In genomic region chr3:123068227-123069020, GRCh38 we compare ENCODE assay signal across 8 cellular contexts. TPM values are rescaled to one million over a fixed set of nuclear protein-coding genes. Genes with fewer than 3 reads are reported as not detected.
DNase-seq lines count a peak whose midpoint lies in the region; ATAC-seq and TF ChIP-seq lines count a peak whose summit lies in the region.

No MANE protein-coding gene starts in this region.

- H2BK120ac ChIP-seq in trophoblast cell (ENCODE audit: insufficient read depth, low read length, poor library complexity): no peak overlapping the region

- H3K9me3 ChIP-seq in OCI-LY1 (ENCODE audit: low read length) (no peaks in the 10 kb centered on the region), trophoblast cell (ENCODE audit: insufficient read depth, low read depth, low read length) (no peaks in the 10 kb centered on the region)

- H3K23ac ChIP-seq in trophoblast cell (ENCODE audit: low read length): no peak overlapping the region

- peak overlapping the region; percentile 97 for H4K91ac ChIP-seq in trophoblast cell (ENCODE audit: low read depth, low read length)

- 0 out of 2 replicates have a peak, but pooled peaks cover 4% of the 10 kb centered on the region for H3K36me3 ChIP-seq in OCI-LY1 (ENCODE audit: insufficient read depth, low read length)
- H3K36me3 ChIP-seq in trophoblast cell (ENCODE audit: control insufficient read depth in 1 of 2, insufficient read depth in 2 of 2, low read length in 2 of 2): no peaks in the 10 kb centered on the region

- TF ChIP-seq CTCF in OCI-LY1 (IDR thresholded peaks at IDR 0.05; ENCODE audit: low read length): no peak
- TF ChIP-seq CTCF in epithelial cell of esophagus (IDR thresholded peaks at IDR 0.05; ENCODE audit: insufficient read depth, low read depth, low read length, missing control alignments): no peak

- peak overlapping the region; percentile 98 for H3K14ac ChIP-seq in trophoblast cell (ENCODE audit: low read length)

- no peaks in the 10 kb centered on the region for H3F3A ChIP-seq in OCI-LY1 (ENCODE audit: insufficient read depth, low read length)

- H2AK5ac ChIP-seq in trophoblast cell (ENCODE audit: low read length): peak overlapping the region; percentile 97

- no peak overlapping the region for H4K12ac ChIP-seq in trophoblast cell (ENCODE audit: low read depth, low read length)

- H4K8ac ChIP-seq in trophoblast cell (ENCODE audit: low read depth, low read length): peak overlapping the region; percentile 65

- peak overlapping the region; percentile 98 for H3K4ac ChIP-seq in trophoblast cell (ENCODE audit: low read depth, low read length)

- H3K9ac ChIP-seq in OCI-LY1 (ENCODE audit: low read length): peak overlapping the region; percentile 64; the same call in 1 of the 2 replicates
- H3K9ac ChIP-seq in trophoblast cell (ENCODE audit: low read length): peak overlapping the region; percentile 23

- H3K79me2 ChIP-seq in OCI-LY1 (ENCODE audit: insufficient read depth, low read length) (0 out of 2 replicates have a peak, but pooled peaks cover 5% of the 10 kb centered on the region), trophoblast cell (ENCODE audit: control insufficient read depth, insufficient read depth, low read length, poor library complexity) (peaks cover 22% of the 10 kb centered on the region)

- H3K9me2 ChIP-seq in OCI-LY1 (ENCODE audit: low read depth, low read length): no peaks in the 10 kb centered on the region

- peak overlapping the region; percentile 76 for H3K4me3 ChIP-seq in OCI-LY1 (ENCODE audit: low read depth, low read length, poor library complexity, severe bottlenecking)
- H3K4me3 ChIP-seq in epithelial cell of esophagus (ENCODE audit: low read length): peak overlapping the region; percentile 79
- peak overlapping the region; percentile 100 for H3K4me3 ChIP-seq in trophoblast cell (ENCODE audit: low read depth, low read length)

- no peak overlapping the region for H2BK5ac ChIP-seq in trophoblast cell (ENCODE audit: low read depth, low read length, poor library complexity)

- H3K27me3 ChIP-seq in OCI-LY1 (ENCODE audit: insufficient read depth, low read length): no peaks in the 10 kb centered on the region
- H3K27me3 ChIP-seq in trophoblast cell (ENCODE audit: insufficient read depth, low read length): no peaks in the 10 kb centered on the region

- H3K4me1 ChIP-seq in OCI-LY1 (ENCODE audit: insufficient read depth, low read length, severe bottlenecking) (peaks cover 12% of the 10 kb centered on the region), trophoblast cell (ENCODE audit: control insufficient read depth in 1 of 2, insufficient read depth in 2 of 2, low read length in 2 of 2) (peaks cover 13 to 19% of the 10 kb centered on the region in 2 experiments)

- H3K4me2 ChIP-seq in OCI-LY1 (ENCODE audit: low read length): peak overlapping the region; percentile 84
- peak overlapping the region; percentile 91 for H3K4me2 ChIP-seq in trophoblast cell (ENCODE audit: low read length)

- DNase-seq in ELF-1 (ENCODE audit: low read depth, low spot score) (peak; percentile 69), epithelial cell of esophagus (ENCODE audit: low read depth) (peak; percentile 44), trophoblast cell (peak in 1 of 2 donors; percentile 43), cortex of kidney (lab: John Stamatoyannopoulos, UW) (no peak), NAMALWA (ENCODE audit: low spot score) (no peak)
- DNase-seq in activated CD4-positive, CD25-positive, alpha-beta regulatory T cell treated with anti-CD3 and anti-CD28 coated beads, Interleukin-2, amount 50 U/mL, for 72 hours: no peak

- H2AFZ ChIP-seq in OCI-LY1 (ENCODE audit: low read length): no peak overlapping the region
- H2AFZ ChIP-seq in trophoblast cell (ENCODE audit: insufficient read depth, low read length, poor library complexity): peak overlapping the region; percentile 62

- H3K27ac ChIP-seq in OCI-LY1 (ENCODE audit: low read depth, low read length, poor library complexity, severe bottlenecking): no peak overlapping the region
- H3K27ac ChIP-seq in trophoblast cell (ENCODE audit: low read depth, low read length): no peak overlapping the region

- no CpG with 5 or more reads among the region's 13 CpGs for WGBS in trophoblast cell (ENCODE audit: extremely low coverage, insufficient coverage, insufficient read length)

- ATAC-seq in activated CD4-positive, CD25-positive, alpha-beta regulatory T cell treated with anti-CD3 and anti-CD28 coated beads, Interleukin-2, amount 50 U/mL, for 24 hours: no peak

- H4K20me1 ChIP-seq in OCI-LY1 (ENCODE audit: insufficient read depth, low read length): no peaks in the 10 kb centered on the region

- H3K79me1 ChIP-seq in trophoblast cell (ENCODE audit: low read length): peaks cover 17% of the 10 kb centered on the region

- H2BK12ac ChIP-seq in trophoblast cell (ENCODE audit: low read length): peak overlapping the region; percentile 67

- H3K18ac ChIP-seq in trophoblast cell (ENCODE audit: low read length): peak overlapping the region; percentile 97

RNA-seq across cellular contexts. Expression of gene PDIA5, which starts 1.6 kb away (rescaled TPM):
- polyA plus RNA-seq in trophoblast cell (2013): 77.0 and 78.2 TPM in 2 replicates

RNA-seq across cellular contexts. Expression of gene SEMA5B, which starts 40.9 kb away (rescaled TPM):
- polyA plus RNA-seq in trophoblast cell (2013): 8.9 and 9.2 TPM in 2 replicates

Comparison
In these comparisons a context has a peak if more than half of its experiments do, and no peak if none do; other contexts are left out.
1. DNase-seq: peak in ELF-1 (single experiment) and epithelial cell of esophagus (single experiment); none in cortex of kidney (single experiment), activated CD4-positive, CD25-positive, alpha-beta regulatory T cell treated with anti-CD3 and anti-CD28 coated beads, Interleukin-2, amount 50 U/mL, for 72 hours (single experiment) and NAMALWA (single experiment).
2. Peak in every context shown above with its lines, with median percentiles within 50 percentile points of each other: H3K4me3 ChIP-seq.